12 cellular contexts compared by ENCODE assay signal in the genomic region with DNA sequence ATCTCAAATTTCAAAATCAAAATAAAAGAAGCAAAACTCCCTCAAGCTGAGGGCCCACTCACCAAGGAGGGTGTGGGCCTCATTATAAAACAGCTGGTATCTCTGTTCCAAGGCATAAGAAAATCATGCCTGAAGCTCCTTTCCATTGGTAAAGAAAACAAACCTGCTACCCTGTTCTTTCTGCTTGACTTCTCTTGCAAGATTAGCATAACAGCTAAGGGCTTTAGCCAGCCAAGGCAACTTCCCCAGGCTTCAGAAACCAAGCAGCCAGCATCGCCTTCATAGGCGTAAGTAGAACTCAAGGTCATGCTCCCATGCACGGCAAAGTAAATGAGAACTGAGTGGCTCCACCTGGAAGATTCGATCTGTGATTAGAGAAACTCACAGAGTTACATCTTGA. TPM values are rescaled to one million over a fixed set of nuclear protein-coding genes. Genes with fewer than 3 reads are reported as not detected.
A peak's percentile ranks its signal among the peaks of the same experiment; 100 is the strongest.
DNase-seq lines count a peak whose midpoint lies in the region; ATAC-seq and TF ChIP-seq lines count a peak whose summit lies in the region.
"Had no signal": no experiment of that assay in that cellular context is flagged by ENCODE, and none has a peak within 500 bp of the region (broad histone marks: within the 10 kb centered on the region; RNA-seq: fewer than 3 reads in every experiment).

No MANE protein-coding gene starts in this region.

- TF ChIP-seq POLR2A in body of pancreas (IDR thresholded peaks at IDR 0.05) = no peak

- H3K4me1 ChIP-seq in Karpas-422 (ENCODE audit: low read length) (peaks cover 60% of the 10 kb centered on the region), body of pancreas (peaks cover 39% of the 10 kb centered on the region)

- DNase-seq in Karpas-422 = peak; percentile 84
- peak; percentile 33 for DNase-seq in fibroblast of the conjunctiva (ENCODE audit: low read depth)
- peak; percentile 24 for DNase-seq in superior temporal gyrus (ENCODE audit: extremely low spot score)
- DNase-seq in NCI-H2029 treated with DMSO at 0.1 percent for 48 hours (lab: John Stamatoyannopoulos, UW) = no peak
- no peak for DNase-seq in body of pancreas
- DNase-seq: heart right ventricle, NCI-H446 had no signal

- H3K9me2 ChIP-seq in Karpas-422 (replicated peaks; ENCODE audit: insufficient read depth, low read length) = no peaks in the 10 kb centered on the region

- ATAC-seq in GM19395 (IDR thresholded peaks at IDR 0.05; ENCODE audit: unreplicated experiment) (peak; percentile 54), HG02763 (IDR thresholded peaks at IDR 0.05; ENCODE audit: unreplicated experiment) (no peak), body of pancreas (no peak)
- ATAC-seq: heart right ventricle, Right ventricle myocardium inferior had no signal

- no peak overlapping the region for H3K4me3 ChIP-seq in Karpas-422 (ENCODE audit: low read length)
- H3K4me3 ChIP-seq in body of pancreas = no peak overlapping the region
- H3K4me3 ChIP-seq: heart right ventricle had no signal

- no peak overlapping the region for H2AFZ ChIP-seq in Karpas-422 (ENCODE audit: low read length)

- H3K36me3 ChIP-seq in Karpas-422 (ENCODE audit: insufficient read depth, low read length) (no peaks in the 10 kb centered on the region), body of pancreas (replicated peaks in 1 of 2; ENCODE audit: insufficient read depth in 1 of 2, low read depth in 2 of 2) (no peaks in the 10 kb centered on the region)
- H3K36me3 ChIP-seq: heart right ventricle had no signal

- H3K27me3 ChIP-seq in Karpas-422 (ENCODE audit: low read length) (no peaks in the 10 kb centered on the region), body of pancreas (no peaks in the 10 kb centered on the region)
- H3K27me3 ChIP-seq: heart right ventricle had no signal

- TF ChIP-seq CTCF in body of pancreas (IDR thresholded peaks at IDR 0.05) = no peak

- no peaks in the 10 kb centered on the region for H4K20me1 ChIP-seq in Karpas-422 (ENCODE audit: insufficient read depth, low read depth, low read length)

- H3K9ac ChIP-seq in Karpas-422 (ENCODE audit: low read length) = peak overlapping the region; percentile 42; the same call in 1 of the 2 replicates

- H3K9me3 ChIP-seq in Karpas-422 (ENCODE audit: low read length) (no peaks in the 10 kb centered on the region), body of pancreas (no peaks in the 10 kb centered on the region)

- H3K27ac ChIP-seq in Karpas-422 (ENCODE audit: low read length) (peak overlapping the region; percentile 83), body of pancreas (peak overlapping the region in 1 of 4 donors; percentile 29)
- H3K27ac ChIP-seq: heart right ventricle had no signal

- intact Hi-C loops in body of pancreas (cut with DNase I) = no loop called here

- peak overlapping the region; percentile 44 for H3K4me2 ChIP-seq in Karpas-422 (ENCODE audit: low read depth, low read length, poor library complexity, severe bottlenecking)

- WGBS in body of pancreas, 2 donors = 28 to 29% methylated on average over 4 of the region's 4 CpGs

- no peaks in the 10 kb centered on the region for H3K79me2 ChIP-seq in Karpas-422 (ENCODE audit: low read length)

RNA-seq across cellular contexts. Expression of gene MRO, which starts 3.0 kb away (rescaled TPM):
- total RNA-seq in Karpas-422 (2014; rRNA removed; shearing (Covaris generic); ENCODE audit: low replicate concordance) = 3.2 and 4.9 TPM in 2 replicates
- total RNA-seq in body of pancreas = under 1 TPM; 0.26 to 0.66 TPM
- total RNA-seq: MCF 10A, pulmonary artery endothelial cell had no signal

Comparison
In these comparisons a context has a peak if more than half of its experiments do, and no peak if none do; other contexts are left out.
1. DNase-seq: peak in Karpas-422 (single experiment), fibroblast of the conjunctiva (single experiment) and superior temporal gyrus (single experiment); none in NCI-H2029 treated with DMSO at 0.1 percent for 48 hours (single experiment) and body of pancreas (0 of 4).